27 cellular contexts compared by ENCODE assay signal in genomic region chr16:60059141-60059540, GRCh38.
"Had no signal": no experiment of that assay in that cellular context is flagged by ENCODE, and none has a peak within 500 bp of the region (broad histone marks: within the 10 kb centered on the region; RNA-seq: fewer than 3 reads in every experiment).

No MANE protein-coding gene starts in this region.

- H3K27ac ChIP-seq: stomach, suprapubic skin, testis, thoracic aorta, thyroid gland, tibial artery, tibial nerve, transverse colon, upper lobe of left lung, upper lobe of right lung, uterus, vagina had no signal

- H3K36me3 ChIP-seq: stomach, suprapubic skin, thoracic aorta, thyroid gland, tibial artery, tibial nerve, transverse colon, upper lobe of left lung, upper lobe of right lung, uterus, vagina had no signal

- H3K4me1 ChIP-seq: stomach, suprapubic skin, testis, thyroid gland, tibial artery, transverse colon, upper lobe of left lung, upper lobe of right lung, uterus, vagina had no signal

- H3K27me3 ChIP-seq: stomach, suprapubic skin, testis, thyroid gland, tibial artery, tibial nerve, transverse colon, upper lobe of left lung, upper lobe of right lung, uterus, vagina had no signal

- H3K9me3 ChIP-seq: stomach, suprapubic skin, testis, thoracic aorta, thyroid gland, tibial artery, upper lobe of right lung, uterus, vagina had no signal

- FAIRE-seq: urothelium cell line had no signal

- ATAC-seq: stimulated activated effector memory CD8-positive, alpha-beta T cell treated with anti-CD3 and anti-CD28 coated beads, Interleukin-12 subunit alpha, Interleukin-12 subunit beta, amount 100 ng/mL, for 72 hours; stimulated activated memory B cell treated with anti-CD40 and anti-IgM and Interleukin-4, amounts not matched to agents 10 μg/mL and 1 μg/mL and 100 μg/mL, for 72 hours; stimulated activated naive B cell treated with anti-CD40 and anti-IgM and Interleukin-4, amounts not matched to agents 10 μg/mL and 1 μg/mL and 100 μg/mL, for 72 hours; stimulated activated naive CD8-positive, alpha-beta T cell treated with anti-CD3 and anti-CD28 coated beads, Interleukin-15, amount 100 ng/mL, for 72 hours; stimulated activated naive CD8-positive, alpha-beta T cell treated with anti-CD3 and anti-CD28 coated beads, Interleukin-15, Interleukin-2, amounts not matched to agents 100 U/mL and 50 U/mL, for 24 hours; upper lobe of right lung had no signal

- H3K4me3 ChIP-seq: stomach, suprapubic skin, testis, thoracic aorta, thyroid gland, tibial artery, tibial nerve, transverse colon, upper lobe of left lung, upper lobe of right lung, uterus, vagina had no signal

- DNase-seq: stimulated activated CD4-positive, alpha-beta T cell treated with anti-CD3 and anti-CD28 coated beads, Interleukin-2, amount 100 ng/mL, for 48 hours; stimulated activated CD4-positive, alpha-beta T cell treated with anti-CD3 and anti-CD28 coated beads, Interleukin-4, amount 100 ng/mL, for 1 hour; stimulated activated CD4-positive, alpha-beta T cell treated with anti-CD3 and anti-CD28 coated beads, Interleukin-4, amount 100 ng/mL, for 24 hours; stimulated activated CD4-positive, alpha-beta T cell treated with anti-CD3 and anti-CD28 coated beads, Interleukin-4, amount 100 ng/mL, for 4 hours; stimulated activated CD8-positive, alpha-beta memory T cell treated with anti-CD3 and anti-CD28 coated beads, Interleukin-4, amount 100 ng/mL, for 48 hours; stimulated activated naive B cell treated with anti-CD40 and anti-IgM and Interleukin-4, amounts not matched to agents 10 μg/mL and 1 μg/mL and 100 μg/mL, for 72 hours; stimulated activated naive CD4-positive, alpha-beta T cell; stimulated activated naive CD4-positive, alpha-beta T cell treated with Interleukin-2 at 50 U/mL for 16 hours; stimulated activated naive CD8-positive, alpha-beta T cell treated with anti-CD3 and anti-CD28 coated beads, Interleukin-15, amount 100 ng/mL, for 72 hours; stimulated activated naive CD8-positive, alpha-beta T cell treated with anti-CD3 and anti-CD28 coated beads, Interleukin-15, Interleukin-2, amounts not matched to agents 100 U/mL and 50 U/mL, for 24 hours; stomach; substantia nigra; testis; thyroid gland; tibial artery; transverse colon; trophoblast cell; upper lobe of left lung; upper lobe of right lung; uterus had no signal
